Comparison of ENCODE assay signal across 14 cellular contexts in genomic region chr17:82461827-82462524, GRCh38. TPM values are rescaled to one million over a fixed set of nuclear protein-coding genes. Genes with fewer than 3 reads are reported as not detected.
DNase-seq lines count a peak whose midpoint lies in the region; ATAC-seq, FAIRE-seq and TF ChIP-seq lines count a peak whose summit lies in the region.
"Had no signal": no experiment of that assay in that cellular context is flagged by ENCODE, and none has a peak within 500 bp of the region (broad histone marks: within the 10 kb centered on the region; RNA-seq: fewer than 3 reads in every experiment).

No MANE protein-coding gene starts in this region.

- H3K27me3 ChIP-seq in pancreas (no peaks in the 10 kb centered on the region), tibial artery (no peaks in the 10 kb centered on the region)
- H3K27me3 ChIP-seq: right atrium auricular region had no signal

- H3K36me3 Mint-ChIP-seq in activated naive CD4-positive, alpha-beta T cell treated with anti-CD3 and anti-CD28 coated beads, Interleukin-2, amount 10 ng/mL, durations not matched to agents 7 days and 5 days: peaks cover 69% of the 10 kb centered on the region
- H3K36me3 Mint-ChIP-seq in chondrocyte (ENCODE audit: low read depth): peaks cover 28% of the 10 kb centered on the region

- H3K4me1 Mint-ChIP-seq in activated naive CD4-positive, alpha-beta T cell treated with anti-CD3 and anti-CD28 coated beads, Interleukin-2, amount 10 ng/mL, durations not matched to agents 7 days and 5 days: peaks cover 64% of the 10 kb centered on the region
- peaks cover 17% of the 10 kb centered on the region for H3K4me1 Mint-ChIP-seq in chondrocyte (ENCODE audit: low read depth)

- CTCF ChIA-PET in activated naive CD4-positive, alpha-beta T cell treated with anti-CD3 and anti-CD28 coated beads, Interleukin-2, amount 10 ng/mL, durations not matched to agents 7 days and 5 days (lab: Charles Lee): no interaction called here

- ATAC-seq in pancreas: peak in 2 of 4 donors; percentile 4 to 8

- peak overlapping the region; percentile 16 to 47 (median 32) for H3K27ac ChIP-seq in pancreas
- H3K27ac ChIP-seq in tibial artery: no peak overlapping the region
- H3K27ac ChIP-seq: right atrium auricular region, WERI-Rb-1 had no signal

- H3K36me3 ChIP-seq in pancreas (peaks cover 0 to 4% (median 0%) of the 10 kb centered on the region in 3 donors), tibial artery (peaks cover 31 to 71% (median 61%) of the 10 kb centered on the region in 3 donors)

- H3K9me3 Mint-ChIP-seq in activated naive CD4-positive, alpha-beta T cell treated with anti-CD3 and anti-CD28 coated beads, Interleukin-2, amount 10 ng/mL, durations not matched to agents 7 days and 5 days: no peaks in the 10 kb centered on the region
- no peaks in the 10 kb centered on the region for H3K9me3 Mint-ChIP-seq in chondrocyte (ENCODE audit: low read depth)
- H3K9me3 Mint-ChIP-seq: HFFc6 had no signal

- no peak overlapping the region for H3K4me3 ChIP-seq in pancreas
- H3K4me3 ChIP-seq in tibial artery: no peak overlapping the region
- H3K4me3 ChIP-seq: right atrium auricular region had no signal

- TF ChIP-seq CTCF in chondrocyte (IDR thresholded peaks at IDR 0.05): no peak
- TF ChIP-seq CTCF in pancreas (IDR thresholded peaks at IDR 0.05): no peak
- TF ChIP-seq CTCF in tibial artery (IDR thresholded peaks at IDR 0.05): no peak

- intact Hi-C loops in pancreas (cut with DNase I) (no loop called here), tibial artery (cut with DNase I; ENCODE audit: low total_unique reads) (no loop called here)

- FAIRE-seq in pancreas (lab: Jason Lieb, UNC): no peak

- no peak overlapping the region for H3K4me3 Mint-ChIP-seq in activated naive CD4-positive, alpha-beta T cell treated with anti-CD3 and anti-CD28 coated beads, Interleukin-2, amount 10 ng/mL, durations not matched to agents 7 days and 5 days
- H3K4me3 Mint-ChIP-seq in chondrocyte (ENCODE audit: unreplicated experiment): no peak overlapping the region
- H3K4me3 Mint-ChIP-seq: HFFc6 had no signal

- WGBS in pancreas, 2 donors: 27 to 28% methylated on average over 10 of the region's 10 CpGs

- DNase-seq in activated naive CD4-positive, alpha-beta T cell treated with anti-CD3 and anti-CD28 coated beads, Interleukin-2, amount 10 ng/mL, durations not matched to agents 7 days and 5 days: no peak
- DNase-seq in activated naive CD4-positive, alpha-beta T cell (lab: John Stamatoyannopoulos, UW): no peak
- DNase-seq in NCI-H2196 (lab: John Stamatoyannopoulos, UW; ENCODE audit: unreplicated experiment) (peak; percentile 99), chondrocyte (ENCODE audit: low spot score) (no peak), pancreas (peak; percentile 48 to 88 (median 73)), tibial artery (no peak), kidney glomerular epithelial cell (lab: John Stamatoyannopoulos, UW) (no peak), H4 (ENCODE audit: low spot score) (no peak)
- DNase-seq: GF-D8, HFFc6, KBM-7, NCI-H2081, WERI-Rb-1 had no signal

- H3K4me1 ChIP-seq in pancreas (peaks cover 5 to 34% (median 22%) of the 10 kb centered on the region in 3 donors), tibial artery (peaks cover 0 to 30% (median 19%) of the 10 kb centered on the region in 4 donors)

- peak overlapping the region; percentile 75 for H3K27ac Mint-ChIP-seq in activated naive CD4-positive, alpha-beta T cell treated with anti-CD3 and anti-CD28 coated beads, Interleukin-2, amount 10 ng/mL, durations not matched to agents 7 days and 5 days
- H3K27ac Mint-ChIP-seq in chondrocyte (ENCODE audit: unreplicated experiment): peak overlapping the region; percentile 29
- H3K27ac Mint-ChIP-seq: HFFc6 had no signal

- no peaks in the 10 kb centered on the region for H3K27me3 Mint-ChIP-seq in activated naive CD4-positive, alpha-beta T cell treated with anti-CD3 and anti-CD28 coated beads, Interleukin-2, amount 10 ng/mL, durations not matched to agents 7 days and 5 days
- no peaks in the 10 kb centered on the region for H3K27me3 Mint-ChIP-seq in chondrocyte (ENCODE audit: low read depth)

- no peaks in the 10 kb centered on the region for H3K9me3 ChIP-seq in pancreas
- no peaks in the 10 kb centered on the region for H3K9me3 ChIP-seq in tibial artery
- H3K9me3 ChIP-seq: right atrium auricular region had no signal

RNA-seq across cellular contexts. Expression of gene NARF, which starts 3.4 kb away (rescaled TPM):
- total RNA-seq in chondrocyte (56.0 to 68.9 TPM (median 64.1 TPM) in 3 replicates), pancreas (10 to 100 TPM; 21.3 to 42.8 (median 30.2) TPM)
- 10 to 100 TPM; 57.8 to 96.9 TPM for polyA plus RNA-seq in pancreas
- total RNA-seq in H4 (2014; rRNA removed; shearing (Covaris generic)): 71.6 and 74.3 TPM in 2 replicates

RNA-seq across cellular contexts. Expression of gene CYBC1, which starts 11.4 kb away (rescaled TPM):
- 52.5 to 55.4 TPM (median 53.0 TPM) in 3 replicates for total RNA-seq in chondrocyte
- 10 to 100 TPM; 29.3 to 66.9 (median 38.6) TPM for total RNA-seq in pancreas
- 10 to 100 TPM; 46.4 to 54.9 TPM for polyA plus RNA-seq in pancreas
- total RNA-seq in H4 (2014; rRNA removed; shearing (Covaris generic)): 73.5 and 78.9 TPM in 2 replicates

RNA-seq across cellular contexts. Expression of gene OGFOD3, which starts 43.6 kb away (rescaled TPM):
- total RNA-seq in chondrocyte (19.9 to 30.6 TPM (median 20.0 TPM) in 3 replicates), pancreas (10 to 100 TPM; 17.8 to 24.4 (median 19.9) TPM)
- 10 to 100 TPM; 18.2 to 28.0 TPM for polyA plus RNA-seq in pancreas
- 28.3 and 30.1 TPM in 2 replicates for total RNA-seq in H4 (2014; rRNA removed; shearing (Covaris generic))

RNA-seq across cellular contexts. Expression of gene HEXD, which starts 43.8 kb away (rescaled TPM):
- total RNA-seq in chondrocyte (10.8 to 17.7 TPM (median 11.2 TPM) in 3 replicates), pancreas (10 to 100 TPM; 25.9 to 57.3 (median 38.1) TPM)
- polyA plus RNA-seq in pancreas: 100 to 1,000 TPM; 175 to 275 TPM
- total RNA-seq in H4 (2014; rRNA removed; shearing (Covaris generic)): 6.3 and 8.4 TPM in 2 replicates

RNA-seq across cellular contexts. Expression of gene FOXK2, which starts 57.6 kb away (rescaled TPM):
- total RNA-seq in chondrocyte (47.6 to 49.5 TPM (median 49.4 TPM) in 3 replicates), pancreas (10 to 100 TPM; 18.6 to 27.9 (median 19.9) TPM)
- polyA plus RNA-seq in pancreas: 10 to 100 TPM; 17.7 to 19.5 TPM
- total RNA-seq in H4 (2014; rRNA removed; shearing (Covaris generic)): 26.1 and 34.0 TPM in 2 replicates

Comparison
In these comparisons a context has a peak if more than half of its experiments do, and no peak if none do; other contexts are left out.
1. DNase-seq: peak in NCI-H2196 (single experiment) and pancreas (6 of 6); none in activated naive CD4-positive, alpha-beta T cell treated with anti-CD3 and anti-CD28 coated beads, Interleukin-2, amount 10 ng/mL, durations not matched to agents 7 days and 5 days (single experiment), activated naive CD4-positive, alpha-beta T cell (0 of 4), chondrocyte (single experiment), tibial artery (0 of 2), kidney glomerular epithelial cell (single experiment) and H4 (single experiment).
2. H3K27ac ChIP-seq: peak in pancreas (4 of 4); none in tibial artery (0 of 2).